25 cellular contexts compared by ENCODE assay signal in genomic region chr4:125398263-125398662, GRCh38.
"Had no signal": no experiment of that assay in that cellular context is flagged by ENCODE, and none has a peak within 500 bp of the region (broad histone marks: within the 10 kb centered on the region; RNA-seq: fewer than 3 reads in every experiment).

No MANE protein-coding gene starts in this region.

- H3K4me3 Mint-ChIP-seq: activated CD4-positive, alpha-beta memory T cell treated with anti-CD3 and anti-CD28 coated beads, Interleukin-2, amount 10 ng/mL, durations not matched to agents 7 days and 5 days; activated CD4-positive, alpha-beta T cell treated with anti-CD3 and anti-CD28 coated beads, Interleukin-2, amount 10 ng/mL, durations not matched to agents 24 days and 14 days; activated naive CD4-positive, alpha-beta T cell treated with anti-CD3 and anti-CD28 coated beads for 36 hours; activated naive CD8-positive, alpha-beta T cell treated with anti-CD3 and anti-CD28 coated beads, Interleukin-2, amount 10 ng/mL, durations not matched to agents 7 days and 5 days; activated T-cell treated with anti-CD3 and anti-CD28 coated beads, Interleukin-2, amount 50 U/mL, for 72 hours; naive thymus-derived CD4-positive, alpha-beta T cell; stimulated activated memory B cell treated with anti-CD40 and anti-IgM and Interleukin-4, amounts not matched to agents 10 μg/mL and 1 μg/mL and 100 μg/mL, for 72 hours; T-helper 2 cell treated with Interferon-gamma antibody and Interleukin-4, amounts not matched to agents 5 μg/mL and 100 μg/mL, for 36 hours; type B pancreatic cell had no signal

- DNase-seq: activated CD4-positive, alpha-beta memory T cell treated with anti-CD3 and anti-CD28 coated beads, Interleukin-2, amount 10 ng/mL, durations not matched to agents 7 days and 5 days; activated CD4-positive, alpha-beta T cell treated with anti-CD3 and anti-CD28 coated beads, Interleukin-2, amount 10 ng/mL, durations not matched to agents 24 days and 14 days; activated effector memory CD4-positive, alpha-beta T cell treated with Interleukin-2 at 50 U/mL for 16 hours; activated naive CD4-positive, alpha-beta T cell treated with anti-CD3 and anti-CD28 coated beads for 36 hours; activated naive CD8-positive, alpha-beta T cell treated with anti-CD3 and anti-CD28 coated beads, Interleukin-2, amount 10 ng/mL, durations not matched to agents 7 days and 5 days; activated T-cell treated with anti-CD3 and anti-CD28 coated beads, Interleukin-2, amount 50 U/mL, for 72 hours; body of pancreas; central memory CD4-positive, alpha-beta T cell; dermis blood vessel endothelial cell; effector CD8-positive, alpha-beta T cell; foreskin keratinocyte; kidney; lower lobe of right lung; naive thymus-derived CD4-positive, alpha-beta T cell; posterior cingulate gyrus; stimulated activated CD4-positive, alpha-beta T cell treated with anti-CD3 and anti-CD28 coated beads, Interleukin-15, amount 100 ng/mL, for 24 hours; stomach had no signal

- H3K27me3 ChIP-seq: body of pancreas, foreskin keratinocyte, stomach, vagina had no signal

- H3K36me3 Mint-ChIP-seq: activated naive CD8-positive, alpha-beta T cell treated with anti-CD3 and anti-CD28 coated beads, Interleukin-2, amount 10 ng/mL, durations not matched to agents 7 days and 5 days; naive thymus-derived CD4-positive, alpha-beta T cell; stimulated activated memory B cell treated with anti-CD40 and anti-IgM and Interleukin-4, amounts not matched to agents 10 μg/mL and 1 μg/mL and 100 μg/mL, for 72 hours; type B pancreatic cell had no signal

- H3K27ac Mint-ChIP-seq: activated CD4-positive, alpha-beta memory T cell treated with anti-CD3 and anti-CD28 coated beads, Interleukin-2, amount 10 ng/mL, durations not matched to agents 7 days and 5 days; activated CD4-positive, alpha-beta T cell treated with anti-CD3 and anti-CD28 coated beads, Interleukin-2, amount 10 ng/mL, durations not matched to agents 24 days and 14 days; activated naive CD4-positive, alpha-beta T cell treated with anti-CD3 and anti-CD28 coated beads for 36 hours; activated naive CD8-positive, alpha-beta T cell treated with anti-CD3 and anti-CD28 coated beads, Interleukin-2, amount 10 ng/mL, durations not matched to agents 7 days and 5 days; activated T-cell treated with anti-CD3 and anti-CD28 coated beads, Interleukin-2, amount 50 U/mL, for 72 hours; naive thymus-derived CD4-positive, alpha-beta T cell; stimulated activated memory B cell treated with anti-CD40 and anti-IgM and Interleukin-4, amounts not matched to agents 10 μg/mL and 1 μg/mL and 100 μg/mL, for 72 hours; T-helper 2 cell treated with Interferon-gamma antibody and Interleukin-4, amounts not matched to agents 5 μg/mL and 100 μg/mL, for 36 hours; type B pancreatic cell had no signal

- H3K4me1 Mint-ChIP-seq: activated CD4-positive, alpha-beta memory T cell treated with anti-CD3 and anti-CD28 coated beads, Interleukin-2, amount 10 ng/mL, durations not matched to agents 7 days and 5 days; activated CD4-positive, alpha-beta T cell treated with anti-CD3 and anti-CD28 coated beads, Interleukin-2, amount 10 ng/mL, durations not matched to agents 24 days and 14 days; activated naive CD8-positive, alpha-beta T cell treated with anti-CD3 and anti-CD28 coated beads, Interleukin-2, amount 10 ng/mL, durations not matched to agents 7 days and 5 days; naive thymus-derived CD4-positive, alpha-beta T cell; stimulated activated memory B cell treated with anti-CD40 and anti-IgM and Interleukin-4, amounts not matched to agents 10 μg/mL and 1 μg/mL and 100 μg/mL, for 72 hours had no signal

- H3K4me1 ChIP-seq: body of pancreas, lower lobe of right lung had no signal

- H3K36me3 ChIP-seq: lower lobe of right lung, stomach, vagina had no signal

- H3K27me3 Mint-ChIP-seq: activated CD4-positive, alpha-beta memory T cell treated with anti-CD3 and anti-CD28 coated beads, Interleukin-2, amount 10 ng/mL, durations not matched to agents 7 days and 5 days; activated CD4-positive, alpha-beta T cell treated with anti-CD3 and anti-CD28 coated beads, Interleukin-2, amount 10 ng/mL, durations not matched to agents 24 days and 14 days; activated naive CD8-positive, alpha-beta T cell treated with anti-CD3 and anti-CD28 coated beads, Interleukin-2, amount 10 ng/mL, durations not matched to agents 7 days and 5 days; naive thymus-derived CD4-positive, alpha-beta T cell; stimulated activated memory B cell treated with anti-CD40 and anti-IgM and Interleukin-4, amounts not matched to agents 10 μg/mL and 1 μg/mL and 100 μg/mL, for 72 hours; type B pancreatic cell had no signal

- H3K9me3 ChIP-seq: body of pancreas, lower lobe of right lung, stomach, vagina had no signal

- H3K4me3 ChIP-seq: body of pancreas, lower lobe of right lung, smooth muscle cell, stomach, vagina had no signal

- ATAC-seq: activated CD4-positive, CD25-positive, alpha-beta regulatory T cell treated with anti-CD3 and anti-CD28 coated beads, Interleukin-2, amount 50 U/mL, for 24 hours; activated T-cell treated with anti-CD3 and anti-CD28 coated beads, Interleukin-2, amount 50 U/mL, for 72 hours; body of pancreas; foreskin keratinocyte; lower lobe of right lung; naive thymus-derived CD4-positive, alpha-beta T cell; sciatic nerve; stimulated activated memory B cell treated with anti-CD40 and anti-IgM and Interleukin-4, amounts not matched to agents 10 μg/mL and 1 μg/mL and 100 μg/mL, for 72 hours had no signal

- H3K9me3 Mint-ChIP-seq: activated CD4-positive, alpha-beta memory T cell treated with anti-CD3 and anti-CD28 coated beads, Interleukin-2, amount 10 ng/mL, durations not matched to agents 7 days and 5 days; activated CD4-positive, alpha-beta T cell treated with anti-CD3 and anti-CD28 coated beads, Interleukin-2, amount 10 ng/mL, durations not matched to agents 24 days and 14 days; activated naive CD8-positive, alpha-beta T cell treated with anti-CD3 and anti-CD28 coated beads, Interleukin-2, amount 10 ng/mL, durations not matched to agents 7 days and 5 days; T-helper 2 cell treated with Interferon-gamma antibody and Interleukin-4, amounts not matched to agents 5 μg/mL and 100 μg/mL, for 36 hours; type B pancreatic cell had no signal

- H3K27ac ChIP-seq: body of pancreas, foreskin keratinocyte, lower lobe of right lung, stomach, vagina, VCaP had no signal

- H3K4me2 ChIP-seq: smooth muscle cell had no signal
